In the genomic region with DNA sequence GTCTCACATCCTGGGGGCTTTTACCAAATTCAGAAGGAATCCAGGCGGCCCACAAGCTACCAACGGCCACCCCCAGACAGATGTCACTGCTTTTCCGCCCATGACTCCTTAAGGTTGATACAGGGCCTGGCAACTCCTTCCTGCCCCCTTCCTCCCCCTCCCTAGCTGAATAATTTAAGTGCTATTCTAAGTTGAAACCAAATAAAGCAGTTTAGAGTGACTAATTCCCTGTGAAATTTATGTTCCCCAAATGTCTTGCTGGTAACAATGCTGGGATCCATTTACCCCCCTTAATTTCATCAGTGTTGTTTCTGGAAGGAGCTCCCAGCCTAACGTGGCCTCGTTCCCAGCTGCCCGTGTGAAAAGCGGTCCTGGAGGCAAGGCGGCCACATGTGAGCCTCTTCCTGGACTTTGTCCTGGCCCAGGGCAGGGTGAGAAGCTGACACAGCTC, we compare ENCODE assay signal across 16 cellular contexts.
DNase-seq lines count a peak whose midpoint lies in the region; ATAC-seq and TF ChIP-seq lines count a peak whose summit lies in the region.
"Had no signal": no experiment of that assay in that cellular context is flagged by ENCODE, and none has a peak within 500 bp of the region (broad histone marks: within the 10 kb centered on the region; RNA-seq: fewer than 3 reads in every experiment).

No MANE protein-coding gene starts in this region.

- no peak overlapping the region for H3K27ac ChIP-seq in BLaER1 treated with 17β-estradiol and CSF1 and Interleukin-3, amounts not matched to agents 10 nM and 100 nM

- H3K9ac ChIP-seq in BLaER1 treated with 17β-estradiol and CSF1 and Interleukin-3, amounts not matched to agents 10 nM and 100 nM = no peak overlapping the region
- no peak overlapping the region for H3K9ac ChIP-seq in skeletal muscle satellite cell (ENCODE audit: low read depth, low read length)

- H3K36me3 ChIP-seq in BLaER1 treated with 17β-estradiol and CSF1 and Interleukin-3, amounts not matched to agents 10 nM and 100 nM = no peaks in the 10 kb centered on the region
- no peaks in the 10 kb centered on the region for H3K36me3 ChIP-seq in skeletal muscle satellite cell (ENCODE audit: insufficient read depth, low read length)

- TF ChIP-seq CTCF in fibroblast of mammary gland (conservative IDR thresholded peaks at IDR 0.05; ENCODE audit: control insufficient read depth, insufficient read depth, low read depth, low read length) = no peak

- no peaks in the 10 kb centered on the region for H4K20me1 ChIP-seq in BLaER1 treated with 17β-estradiol and CSF1 and Interleukin-3, amounts not matched to agents 10 nM and 100 nM

- peak overlapping the region; percentile 5 to 59 (median 45); a peak in 17 of 22 replicates for H3K4me2 ChIP-seq in BLaER1 treated with 17β-estradiol and CSF1 and Interleukin-3, amounts not matched to agents 10 nM and 100 nM
- H3K4me2 ChIP-seq in skeletal muscle satellite cell (ENCODE audit: low read length) = peak overlapping the region; percentile 28

- no peak overlapping the region for H3K4me3 ChIP-seq in BLaER1 treated with 17β-estradiol and CSF1 and Interleukin-3, amounts not matched to agents 10 nM and 100 nM
- H3K4me3 ChIP-seq in fibroblast of mammary gland (ENCODE audit: control insufficient read depth, low read depth, low read length) (no peak overlapping the region), skeletal muscle satellite cell (ENCODE audit: low read length) (no peak overlapping the region)

- peaks cover 0 to 22% (median 14%) of the 10 kb centered on the region in 11 experiments; a peak in 12 of 22 replicates for H3K9me3 ChIP-seq in BLaER1 treated with 17β-estradiol and CSF1 and Interleukin-3, amounts not matched to agents 10 nM and 100 nM (replicated peaks in 1 of 11)
- H3K9me3 ChIP-seq in skeletal muscle satellite cell (replicated peaks; ENCODE audit: low read length) = no peaks in the 10 kb centered on the region

- peak; percentile 24 for DNase-seq in RPMI7951 (ENCODE audit: low read depth)
- DNase-seq in fibroblast of mammary gland (ENCODE audit: low read depth) = peak; percentile 46
- no peak for DNase-seq in NCI-H1436 treated with DMSO at 0.1 percent for 48 hours (lab: John Stamatoyannopoulos, UW)
- no peak for DNase-seq in ureter (ENCODE audit: low spot score)
- DNase-seq: activated CD4-positive, CD25-positive, alpha-beta regulatory T cell treated with anti-CD3 and anti-CD28 coated beads, Interleukin-2, amount 50 U/mL, for 72 hours; activated CD8-positive, alpha-beta memory T cell treated with anti-CD3 and anti-CD28 coated beads for 24 hours; activated T-cell treated with anti-CD3 and anti-CD28 coated beads, Interleukin-2, amount 50 U/mL, for 72 hours; erythroblast; left colon; NCI-H2081; NCI-H446 treated with DMSO at 0.1 percent for 48 hours; nephron progenitor cell; NK-92 treated with Interleukin-12 subunit alpha and Interleukin-12 subunit beta, amount 100 ng/mL, for 24 hours had no signal

- peaks cover 10 to 18% (median 13%) of the 10 kb centered on the region in 10 experiments; a peak in 18 of 20 replicates for H3K4me1 ChIP-seq in BLaER1 treated with 17β-estradiol and CSF1 and Interleukin-3, amounts not matched to agents 10 nM and 100 nM
- peaks cover 10% of the 10 kb centered on the region for H3K4me1 ChIP-seq in skeletal muscle satellite cell (ENCODE audit: control insufficient read depth, insufficient read depth, low read length)

- ATAC-seq in HG02623 (IDR thresholded peaks at IDR 0.05; ENCODE audit: unreplicated experiment) = no peak
- ATAC-seq: activated T-cell treated with anti-CD3 and anti-CD28 coated beads, Interleukin-2, amount 50 U/mL, for 72 hours; left colon had no signal

- no peaks in the 10 kb centered on the region for H3K27me3 ChIP-seq in BLaER1 treated with 17β-estradiol and CSF1 and Interleukin-3, amounts not matched to agents 10 nM and 100 nM
- peaks cover 8% of the 10 kb centered on the region for H3K27me3 ChIP-seq in skeletal muscle satellite cell (ENCODE audit: control insufficient read depth, insufficient read depth, low read length)

Comparison
In these comparisons a context has a peak if more than half of its experiments do, and no peak if none do; other contexts are left out.
1. DNase-seq: peak in RPMI7951 (single experiment) and fibroblast of mammary gland (single experiment); none in NCI-H1436 treated with DMSO at 0.1 percent for 48 hours (single experiment) and ureter (single experiment).